Comparison of ENCODE assay signal across 11 cellular contexts in genomic region chr3:197371521-197372075, GRCh38.
DNase-seq lines count a peak whose midpoint lies in the region; ATAC-seq and TF ChIP-seq lines count a peak whose summit lies in the region.
"Had no signal": no experiment of that assay in that cellular context is flagged by ENCODE, and none has a peak within 500 bp of the region (broad histone marks: within the 10 kb centered on the region; RNA-seq: fewer than 3 reads in every experiment).

No MANE protein-coding gene starts in this region.

- no peak for TF ChIP-seq EP300 in SK-N-SH (IDR thresholded peaks at IDR 0.05; ENCODE audit: borderline replicate concordance in 1 of 2, low read depth in 1 of 2, low read length in 1 of 2)

- TF ChIP-seq RAD21 in SK-N-SH (IDR thresholded peaks at IDR 0.05; ENCODE audit: low read length): no peak

- intact Hi-C loops in upper lobe of right lung (cut with DNase I): no loop called here

- H3K9me3 Mint-ChIP-seq in glutamatergic neuron (ENCODE audit: unreplicated experiment): peaks cover 4% of the 10 kb centered on the region

- peaks cover 5% of the 10 kb centered on the region for H3K27me3 Mint-ChIP-seq in glutamatergic neuron (ENCODE audit: unreplicated experiment)

- peak overlapping the region; percentile 53 for H3K27ac Mint-ChIP-seq in glutamatergic neuron (ENCODE audit: unreplicated experiment)

- no peak for DNase-seq in SK-N-SH
- peak; percentile 70 for DNase-seq in NCI-H748 (lab: John Stamatoyannopoulos, UW; ENCODE audit: unreplicated experiment)
- no peak for DNase-seq in glutamatergic neuron
- DNase-seq in upper lobe of right lung: no peak
- DNase-seq in mucosa of gallbladder (ENCODE audit: low spot score): no peak
- DNase-seq in dermis blood vessel endothelial cell: no peak
- DNase-seq: activated T-cell treated with anti-CD3 and anti-CD28 coated beads for 4 hours, right cardiac atrium had no signal

- no peak overlapping the region for H3K4me2 ChIP-seq in SK-N-SH

- no peaks in the 10 kb centered on the region for H3K79me2 ChIP-seq in SK-N-SH (ENCODE audit: insufficient read depth)

- 92% methylated on average over 2 of the region's 2 CpGs for WGBS in SK-N-SH (ENCODE audit: low lambda C conversion rate)

- H3K27me3 ChIP-seq in SK-N-SH (ENCODE audit: insufficient read depth): no peaks in the 10 kb centered on the region
- H3K27me3 ChIP-seq in upper lobe of right lung: no peaks in the 10 kb centered on the region

- H3F3A ChIP-seq in SK-N-SH (replicated peaks; ENCODE audit: insufficient read depth): no peaks in the 10 kb centered on the region

- peak overlapping the region; percentile 25 for H3K4me3 Mint-ChIP-seq in glutamatergic neuron (ENCODE audit: unreplicated experiment)

- no peaks in the 10 kb centered on the region for H3K9me2 ChIP-seq in SK-N-SH

- TF ChIP-seq CTCF in SK-N-SH (IDR thresholded peaks at IDR 0.05): no peak
- TF ChIP-seq CTCF in glutamatergic neuron (IDR thresholded peaks at IDR 0.05; ENCODE audit: partially characterized antibody, unreplicated experiment): no peak
- TF ChIP-seq CTCF in upper lobe of right lung (IDR thresholded peaks at IDR 0.05): no peak

- H3K9ac ChIP-seq in SK-N-SH: no peak overlapping the region

- ATAC-seq in SK-N-SH treated with all-trans-retinoic acid at 6 μM for 48 hours (no peak; the same call in 2 of the 3 replicates), upper lobe of right lung (no peak), HG02970 (IDR thresholded peaks at IDR 0.05; ENCODE audit: low FRiP score, unreplicated experiment) (no peak)

- peak overlapping the region in 1 of 2 experiments; percentile 48; a peak in 1 of 4 replicates for H3K27ac ChIP-seq in SK-N-SH (ENCODE audit: low read depth in 2 of 2, low read length in 1 of 2)
- peak overlapping the region; percentile 19 for H3K27ac ChIP-seq in upper lobe of right lung

- H3K4me1 Mint-ChIP-seq in glutamatergic neuron (ENCODE audit: low read depth, unreplicated experiment): peaks cover 20% of the 10 kb centered on the region

- no peaks in the 10 kb centered on the region for H3K36me3 Mint-ChIP-seq in glutamatergic neuron (ENCODE audit: unreplicated experiment)

- CTCF ChIA-PET in SK-N-SH (lab: Yijun Ruan, JAX): interaction anchor here (1.1 kb wide), 1 partner anchor 82 kb away, joined by 4 read pairs; no protein-coding TSS in a partner anchor

- H3K4me1 ChIP-seq in SK-N-SH (ENCODE audit: control insufficient read depth in 1 of 2, insufficient read depth in 2 of 2, low read depth in 1 of 2, low read length in 1 of 2) (peaks cover 8 to 39% of the 10 kb centered on the region in 2 experiments), upper lobe of right lung (peaks cover 13% of the 10 kb centered on the region)

- H4K20me1 ChIP-seq in SK-N-SH (ENCODE audit: insufficient read depth): no peaks in the 10 kb centered on the region

- H3K9me3 ChIP-seq in SK-N-SH (no peaks in the 10 kb centered on the region), upper lobe of right lung (no peaks in the 10 kb centered on the region)

- no peak overlapping the region for H3K4me3 ChIP-seq in SK-N-SH (ENCODE audit: low read depth in 2 of 2, low read length in 1 of 2)
- no peak overlapping the region for H3K4me3 ChIP-seq in upper lobe of right lung
- H3K4me3 ChIP-seq: lung had no signal

- H2AFZ ChIP-seq in SK-N-SH (ENCODE audit: low read depth): no peak overlapping the region

- POLR2A ChIA-PET in SK-N-SH (lab: Yijun Ruan, JAX): no interaction called here

- H3K36me3 ChIP-seq in SK-N-SH (replicated peaks in 1 of 2; ENCODE audit: control insufficient read depth in 1 of 2, insufficient read depth in 2 of 2, low read length in 1 of 2) (no peaks in the 10 kb centered on the region), upper lobe of right lung (no peaks in the 10 kb centered on the region)

TF ChIP-seq in SK-N-SH, 30 proteins besides CTCF, POLR2A, EP300 and RAD21:
- TF ChIP-seq FOSL2 (IDR thresholded peaks at IDR 0.05; ENCODE audit: borderline replicate concordance, low read depth) (no peak), TCF12 (IDR thresholded peaks at IDR 0.05) (0 out of 2 replicates have a peak, but pooled peaks have one; percentile 2)

TF ChIP-seq in SK-N-SH treated with all-trans-retinoic acid at 6 μM for 48 hours, 23 proteins besides CTCF, POLR2A, EP300 and RAD21:
- TF ChIP-seq, protein P1, sequence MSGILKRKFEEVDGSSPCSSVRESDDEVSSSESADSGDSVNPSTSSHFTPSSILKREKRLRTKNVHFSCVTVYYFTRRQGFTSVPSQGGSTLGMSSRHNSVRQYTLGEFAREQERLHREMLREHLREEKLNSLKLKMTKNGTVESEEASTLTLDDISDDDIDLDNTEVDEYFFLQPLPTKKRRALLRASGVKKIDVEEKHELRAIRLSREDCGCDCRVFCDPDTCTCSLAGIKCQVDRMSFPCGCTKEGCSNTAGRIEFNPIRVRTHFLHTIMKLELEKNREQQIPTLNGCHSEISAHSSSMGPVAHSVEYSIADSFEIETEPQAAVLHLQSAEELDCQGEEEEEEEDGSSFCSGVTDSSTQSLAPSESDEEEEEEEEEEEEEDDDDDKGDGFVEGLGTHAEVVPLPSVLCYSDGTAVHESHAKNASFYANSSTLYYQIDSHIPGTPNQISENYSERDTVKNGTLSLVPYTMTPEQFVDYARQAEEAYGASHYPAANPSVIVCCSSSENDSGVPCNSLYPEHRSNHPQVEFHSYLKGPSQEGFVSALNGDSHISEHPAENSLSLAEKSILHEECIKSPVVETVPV (CRISPR knock-in tag; IDR thresholded peaks at IDR 0.05): no peak
- TF ChIP-seq ESRRG (CRISPR knock-in tag; IDR thresholded peaks at IDR 0.05): no peak
- TF ChIP-seq PATZ1 (CRISPR knock-in tag; IDR thresholded peaks at IDR 0.05; ENCODE audit: borderline replicate concordance): no peak
- no peak for TF ChIP-seq ZFP3 (CRISPR knock-in tag; IDR thresholded peaks at IDR 0.05)
- TF ChIP-seq TCF4 (CRISPR knock-in tag; IDR thresholded peaks at IDR 0.05; ENCODE audit: borderline replicate concordance): no peak
- no peak for TF ChIP-seq BACH2 (CRISPR knock-in tag; IDR thresholded peaks at IDR 0.05; ENCODE audit: borderline replicate concordance)
- TF ChIP-seq, protein P2, sequence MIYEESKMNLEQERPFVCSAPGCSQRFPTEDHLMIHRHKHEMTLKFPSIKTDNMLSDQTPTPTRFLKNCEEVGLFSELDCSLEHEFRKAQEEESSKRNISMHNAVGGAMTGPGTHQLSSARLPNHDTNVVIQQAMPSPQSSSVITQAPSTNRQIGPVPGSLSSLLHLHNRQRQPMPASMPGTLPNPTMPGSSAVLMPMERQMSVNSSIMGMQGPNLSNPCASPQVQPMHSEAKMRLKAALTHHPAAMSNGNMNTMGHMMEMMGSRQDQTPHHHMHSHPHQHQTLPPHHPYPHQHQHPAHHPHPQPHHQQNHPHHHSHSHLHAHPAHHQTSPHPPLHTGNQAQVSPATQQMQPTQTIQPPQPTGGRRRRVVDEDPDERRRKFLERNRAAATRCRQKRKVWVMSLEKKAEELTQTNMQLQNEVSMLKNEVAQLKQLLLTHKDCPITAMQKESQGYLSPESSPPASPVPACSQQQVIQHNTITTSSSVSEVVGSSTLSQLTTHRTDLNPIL (CRISPR knock-in tag; IDR thresholded peaks at IDR 0.05; ENCODE audit: low read depth): no peak
- TF ChIP-seq ZNF565 (CRISPR knock-in tag; conservative IDR thresholded peaks at IDR 0.05; ENCODE audit: low read depth): no peak
- no peak for TF ChIP-seq RARB (CRISPR knock-in tag; IDR thresholded peaks at IDR 0.05)
- TF ChIP-seq ZC3H10 (CRISPR knock-in tag; IDR thresholded peaks at IDR 0.05): no peak
- TF ChIP-seq ZFP30 (CRISPR knock-in tag; IDR thresholded peaks at IDR 0.05): no peak
- TF ChIP-seq TOX (CRISPR knock-in tag; IDR thresholded peaks at IDR 0.05; ENCODE audit: borderline replicate concordance): no peak
- TF ChIP-seq SNAI2 (CRISPR knock-in tag; IDR thresholded peaks at IDR 0.05): no peak
- no peak for TF ChIP-seq ISL1 (CRISPR knock-in tag; IDR thresholded peaks at IDR 0.05)
